Comparison of ENCODE assay signal across 18 cellular contexts in the genomic region with DNA sequence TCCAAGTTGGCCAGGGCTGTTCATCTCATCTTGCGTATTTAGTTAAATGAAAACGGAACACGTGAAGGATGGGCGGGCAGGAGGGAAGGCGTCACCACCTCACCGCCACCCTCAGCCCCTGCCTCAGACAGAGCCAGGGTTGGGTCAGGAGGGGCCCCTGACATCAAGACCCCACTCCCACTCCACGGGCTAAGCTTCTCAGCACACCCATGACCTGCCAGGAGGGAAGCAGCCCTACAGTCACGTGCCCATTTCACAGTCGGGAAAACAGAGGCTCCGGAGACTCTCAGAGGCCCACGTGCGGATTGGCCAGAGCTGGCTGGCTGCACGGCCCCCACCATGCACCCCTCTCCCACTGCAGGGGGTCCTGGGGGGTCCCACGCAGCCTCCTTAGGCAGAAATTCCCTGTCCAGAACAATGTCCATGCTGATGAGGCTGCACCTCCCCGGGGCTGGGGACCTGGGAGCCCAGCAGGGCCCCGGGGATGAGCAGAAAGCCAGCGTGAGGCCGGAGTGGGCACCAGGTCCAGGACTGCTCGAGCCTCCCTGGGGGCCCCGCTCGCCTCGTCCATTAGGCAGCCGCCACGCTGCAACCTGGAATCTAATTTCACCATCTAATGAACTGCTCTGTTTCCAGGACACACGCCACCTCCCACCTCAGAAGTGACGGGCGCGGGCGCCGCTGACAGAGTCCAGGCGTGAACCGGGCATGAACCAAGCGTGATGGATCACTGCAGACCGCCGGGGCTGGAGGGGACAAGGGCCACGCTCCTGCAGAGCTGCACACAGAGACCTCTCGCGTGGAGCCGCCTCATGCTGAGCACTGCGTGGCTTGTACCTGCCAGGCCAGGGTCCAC. TPM values are rescaled to one million over a fixed set of nuclear protein-coding genes. Genes with fewer than 3 reads are reported as not detected.
DNase-seq lines count a peak whose midpoint lies in the region; ATAC-seq and TF ChIP-seq lines count a peak whose summit lies in the region.
"Had no signal": no experiment of that assay in that cellular context is flagged by ENCODE, and none has a peak within 500 bp of the region (broad histone marks: within the 10 kb centered on the region; RNA-seq: fewer than 3 reads in every experiment).

No MANE protein-coding gene starts in this region.

- H3T11ph ChIP-seq in H9 (ENCODE audit: low read length), result no peak overlapping the region

- TF ChIP-seq CTCF in H9 (conservative IDR thresholded peaks at IDR 0.05), result no peak
- no peak for TF ChIP-seq CTCF in esophagus muscularis mucosa (IDR thresholded peaks at IDR 0.05)
- TF ChIP-seq CTCF in neural progenitor cell (IDR thresholded peaks at IDR 0.05), result no peak

- H3K56ac ChIP-seq in H9 (ENCODE audit: insufficient read length, low read depth, low read length), result no peak overlapping the region

- no peaks in the 10 kb centered on the region for H3K23me2 ChIP-seq in H9 (ENCODE audit: insufficient read length, low read depth, low read length, poor library complexity, severe bottlenecking)

- peaks cover 3% of the 10 kb centered on the region for H3K79me1 ChIP-seq in H9 (ENCODE audit: insufficient read depth, low read depth, low read length, poor library complexity, severe bottlenecking)

- no peak overlapping the region for H2BK12ac ChIP-seq in H9 (ENCODE audit: insufficient read length, low read depth, low read length)

- no peak overlapping the region for H4K91ac ChIP-seq in H9 (ENCODE audit: insufficient read length, low read depth, low read length)

- no peak overlapping the region for H3K4ac ChIP-seq in H9 (ENCODE audit: low read depth, low read length)

- H3K4me3 ChIP-seq in esophagus muscularis mucosa (no peak overlapping the region), neural progenitor cell (no peak overlapping the region)
- H3K4me3 ChIP-seq: lower lobe of right lung, spleen, tibial artery had no signal

- no peak overlapping the region for H2BK20ac ChIP-seq in H9 (ENCODE audit: low read depth, low read length, poor library complexity, severe bottlenecking)

- intact Hi-C loops in esophagus muscularis mucosa (cut with DNase I), result no loop called here

- H4K20me1 ChIP-seq in H9 (ENCODE audit: control insufficient read depth, insufficient read depth, insufficient read length) (no peaks in the 10 kb centered on the region), neural progenitor cell (ENCODE audit: low read depth) (peaks cover 100% of the 10 kb centered on the region)

- no peaks in the 10 kb centered on the region for H3K9me3 ChIP-seq in H9 (ENCODE audit: control insufficient read depth, low read depth, low read length)
- H3K9me3 ChIP-seq in esophagus muscularis mucosa, result no peaks in the 10 kb centered on the region
- H3K9me3 ChIP-seq in neural progenitor cell (ENCODE audit: low read depth), result no peaks in the 10 kb centered on the region
- H3K9me3 ChIP-seq: lower lobe of right lung, spleen, tibial artery had no signal

- peaks cover 22 to 44% of the 10 kb centered on the region in 2 experiments for H3K4me1 Mint-ChIP-seq in H9
- peaks cover 42% of the 10 kb centered on the region for H3K4me1 Mint-ChIP-seq in neural progenitor cell

- no peak overlapping the region for H2BK5ac ChIP-seq in H9 (ENCODE audit: insufficient read length, low read length)

- H3K4me1 ChIP-seq in H9 (ENCODE audit: insufficient read depth, low read length), result no peaks in the 10 kb centered on the region; the same call in 1 of the 2 replicates
- H3K4me1 ChIP-seq in esophagus muscularis mucosa, result peaks cover 18 to 42% (median 38%) of the 10 kb centered on the region in 4 donors
- H3K4me1 ChIP-seq in neural progenitor cell, result peaks cover 26% of the 10 kb centered on the region
- H3K4me1 ChIP-seq: foreskin keratinocyte had no signal

- peaks cover 0 to 12% (median 0%) of the 10 kb centered on the region in 3 experiments; a peak in 1 of 7 replicates for H3K36me3 Mint-ChIP-seq in H9 (ENCODE audit: insufficient read depth in 1 of 3, low read depth in 3 of 3)
- H3K36me3 Mint-ChIP-seq in neural progenitor cell, result no peaks in the 10 kb centered on the region
- H3K36me3 Mint-ChIP-seq: naive B cell had no signal

- no peak for ATAC-seq in HG03196 (IDR thresholded peaks at IDR 0.05; ENCODE audit: unreplicated experiment)
- ATAC-seq: activated CD8-positive, alpha-beta T cell treated with anti-CD3 and anti-CD28 coated beads, Interleukin-2, amount 10 ng/mL, durations not matched to agents 7 days and 5 days; lower lobe of right lung had no signal

- TF ChIP-seq POLR2A in esophagus muscularis mucosa (IDR thresholded peaks at IDR 0.05; ENCODE audit: low read depth), result no peak

- H3K27ac Mint-ChIP-seq in H9 (peak overlapping the region in 2 of 3 experiments; percentile 67 to 82; a peak in 2 of 7 replicates), neural progenitor cell (peak overlapping the region; percentile 94)
- H3K27ac Mint-ChIP-seq: activated CD8-positive, alpha-beta T cell treated with anti-CD3 and anti-CD28 coated beads, Interleukin-2, amount 10 ng/mL, durations not matched to agents 7 days and 5 days; naive B cell had no signal

- H3K9ac ChIP-seq in H9 (ENCODE audit: extremely low read depth, insufficient read length, low read length), result no peak overlapping the region
- no peak overlapping the region for H3K9ac ChIP-seq in neural progenitor cell
- H3K9ac ChIP-seq: KMS-11 had no signal

- H3K14ac ChIP-seq in H9 (ENCODE audit: insufficient read depth, low read length), result no peak overlapping the region; the same call in 1 of the 2 replicates

- H2BK120ac ChIP-seq in H9 (ENCODE audit: low read depth, low read length, poor library complexity, severe bottlenecking), result no peak overlapping the region

- DNase-seq in H9 (no peak), NCI-H526 treated with DMSO at 0.1 percent for 48 hours (lab: John Stamatoyannopoulos, UW) (peak; percentile 13), esophagus muscularis mucosa (ENCODE audit: extremely low spot score) (no peak), neural progenitor cell (ENCODE audit: low spot score) (no peak), OCI-M2 (lab: John Stamatoyannopoulos, UW; ENCODE audit: unreplicated experiment) (no peak), T1000 (lab: John Stamatoyannopoulos, UW) (no peak)
- DNase-seq: activated CD8-positive, alpha-beta T cell treated with anti-CD3 and anti-CD28 coated beads, Interleukin-2, amount 10 ng/mL, durations not matched to agents 7 days and 5 days; foreskin keratinocyte; lower lobe of right lung; naive B cell; NCI-H1105; PC-3; spleen; tibial artery had no signal

- no peak overlapping the region for H2AK5ac ChIP-seq in H9 (ENCODE audit: insufficient read length, low read length)

- H3K27me3 ChIP-seq in H9 (ENCODE audit: insufficient read depth, low read length) (no peaks in the 10 kb centered on the region), esophagus muscularis mucosa (peaks cover 0 to 95% (median 26%) of the 10 kb centered on the region in 4 donors), neural progenitor cell (no peaks in the 10 kb centered on the region)

- H4K5ac ChIP-seq in H9 (ENCODE audit: insufficient read length, low read depth, low read length), result no peak overlapping the region

- H3K27ac ChIP-seq in H9 (ENCODE audit: insufficient read length, low read depth, low read length) (no peak overlapping the region), esophagus muscularis mucosa (replicated peaks in 1 of 4) (peak overlapping the region in 1 of 4 donors; percentile 39), neural progenitor cell (no peak overlapping the region)
- H3K27ac ChIP-seq: foreskin keratinocyte, HL-60, KMS-11, lower lobe of right lung, spleen, tibial artery had no signal

- H3K9me3 Mint-ChIP-seq in H9 (no peaks in the 10 kb centered on the region), neural progenitor cell (no peaks in the 10 kb centered on the region)
- H3K9me3 Mint-ChIP-seq: naive B cell had no signal

- H4K8ac ChIP-seq in H9 (replicated peaks; ENCODE audit: insufficient read length, low read depth, low read length), result no peak overlapping the region

- no peak overlapping the region for H3K23ac ChIP-seq in H9 (ENCODE audit: insufficient read length, low read depth, low read length)

- no peaks in the 10 kb centered on the region for H3K27me3 Mint-ChIP-seq in H9 (ENCODE audit: low read depth)
- H3K27me3 Mint-ChIP-seq in neural progenitor cell (ENCODE audit: insufficient read depth, low read depth), result peaks cover 4% of the 10 kb centered on the region

- no peak overlapping the region for H2AFZ ChIP-seq in H9 (ENCODE audit: low read length)
- no peak overlapping the region for H2AFZ ChIP-seq in neural progenitor cell (replicated peaks)

- H3K4me2 ChIP-seq in H9 (ENCODE audit: insufficient read depth, insufficient read length, low read length) (no peak overlapping the region), neural progenitor cell (no peak overlapping the region)
- H3K4me2 ChIP-seq: KMS-11 had no signal

- H3F3A ChIP-seq in neural progenitor cell (ENCODE audit: low read depth), result no peaks in the 10 kb centered on the region

- H3K4me3 Mint-ChIP-seq in H9 (peak overlapping the region in 1 of 2 experiments; percentile 65; a peak in 2 of 5 replicates), neural progenitor cell (peak overlapping the region; percentile 66)
- H3K4me3 Mint-ChIP-seq: activated CD8-positive, alpha-beta T cell treated with anti-CD3 and anti-CD28 coated beads, Interleukin-2, amount 10 ng/mL, durations not matched to agents 7 days and 5 days had no signal

- H3K36me3 ChIP-seq in esophagus muscularis mucosa (no peaks in the 10 kb centered on the region), neural progenitor cell (no peaks in the 10 kb centered on the region)
- H3K36me3 ChIP-seq: lower lobe of right lung, spleen, tibial artery had no signal

- no CpG with 5 or more reads among the region's 40 CpGs for WGBS in H9 (ENCODE audit: extremely low coverage, insufficient read length, low lambda C conversion rate)
- WGBS in esophagus muscularis mucosa, result 45% methylated on average over 19 of the region's 40 CpGs

- no peaks in the 10 kb centered on the region; the same call in 1 of the 2 replicates for H3K79me2 ChIP-seq in H9 (ENCODE audit: insufficient read depth, low read length)
- H3K79me2 ChIP-seq in neural progenitor cell (ENCODE audit: low read depth), result peaks cover 57% of the 10 kb centered on the region

- H3K18ac ChIP-seq in H9 (ENCODE audit: insufficient read length, low read depth, low read length), result no peak overlapping the region

- peak; percentile 45 for TF ChIP-seq EP300 in esophagus muscularis mucosa (IDR thresholded peaks at IDR 0.05)

- no peak overlapping the region for H2BK15ac ChIP-seq in H9 (ENCODE audit: low read depth, low read length)

RNA-seq across cellular contexts. Expression of a gene that starts 15.8 kb away (rescaled TPM):
- total RNA-seq in H9 (2021) (69.2 and 71.5 TPM in 2 replicates), esophagus muscularis mucosa (1 to 10 TPM in 1 of 4 donors, under 1 TPM in 2, not detected in 1; 0.11 to 1.6 (median 0.50) TPM), neural progenitor cell (ENCODE audit: low replicate concordance) (39.5 and 106 TPM in 2 replicates)
- total RNA-seq: activated CD8-positive, alpha-beta T cell treated with anti-CD3 and anti-CD28 coated beads, Interleukin-2, amount 10 ng/mL, durations not matched to agents 7 days and 5 days; foreskin keratinocyte; lower lobe of right lung; PC-3; posterior vena cava had no signal

RNA-seq across cellular contexts. Expression of a gene that starts 42.2 kb away (rescaled TPM):
- 25.8 and 27.4 TPM in 2 replicates for total RNA-seq in H9 (2021)
- 10 to 100 TPM in 1 of 4 donors, 1 to 10 TPM in 3; 1.7 to 17.8 (median 7.4) TPM for total RNA-seq in esophagus muscularis mucosa
- 0.54 and 1.5 TPM in 2 replicates for total RNA-seq in neural progenitor cell (ENCODE audit: low replicate concordance)
- total RNA-seq: activated CD8-positive, alpha-beta T cell treated with anti-CD3 and anti-CD28 coated beads, Interleukin-2, amount 10 ng/mL, durations not matched to agents 7 days and 5 days had no signal

Comparison
In these comparisons a context has a peak if more than half of its experiments do, and no peak if none do; other contexts are left out.
1. RNA of a gene that starts 15.8 kb away (total RNA-seq): 69.2 to 71.5 TPM in H9 and 39.5 to 106 TPM in neural progenitor cell; 0.11 to 1.6 TPM in esophagus muscularis mucosa; every median in the first group is over 10 times any median in the second.